ENCODE assay signal across 9 cellular contexts in the genomic region with DNA sequence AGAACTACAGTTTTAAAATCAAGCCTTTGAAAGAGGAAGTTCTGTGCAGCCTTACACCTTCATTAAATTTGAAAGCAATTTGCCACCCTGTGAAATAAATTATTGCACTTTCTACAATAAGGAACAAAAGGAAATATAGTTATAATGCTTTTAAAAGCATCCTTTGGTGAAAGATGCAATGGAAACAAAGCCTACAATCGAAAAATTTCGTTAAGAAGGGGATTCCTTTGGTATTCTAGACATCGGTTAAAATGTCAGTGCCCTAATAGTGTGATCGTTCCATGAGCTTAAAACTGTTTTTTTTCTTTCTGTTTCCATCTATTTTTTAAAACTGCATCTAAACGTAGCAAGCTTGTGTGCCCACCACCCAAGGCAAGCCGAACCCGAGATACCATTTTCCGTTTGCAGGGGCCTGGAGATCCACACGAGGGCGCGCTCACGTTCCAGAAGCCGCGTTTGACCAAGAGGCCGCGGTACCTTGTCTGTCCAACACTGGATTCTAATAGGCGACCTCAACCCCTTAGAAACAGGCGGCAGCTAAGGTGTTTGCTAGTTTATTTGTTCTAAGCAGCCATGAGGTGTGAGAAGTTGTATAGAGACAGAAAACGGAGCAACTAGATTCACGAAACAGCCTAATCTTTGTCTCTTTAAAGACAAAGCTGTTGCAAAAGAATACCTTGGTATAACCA. TPM values are rescaled to one million over a fixed set of nuclear protein-coding genes. Genes with fewer than 3 reads are reported as not detected.
A peak's percentile ranks its signal among the peaks of the same experiment; 100 is the strongest.
DNase-seq lines count a peak whose midpoint lies in the region; ATAC-seq, FAIRE-seq and TF ChIP-seq lines count a peak whose summit lies in the region.
"Had no signal": no experiment of that assay in that cellular context is flagged by ENCODE, and none has a peak within 500 bp of the region (broad histone marks: within the 10 kb centered on the region; RNA-seq: fewer than 3 reads in every experiment).

No MANE protein-coding gene starts in this region.

- peaks cover 3% of the 10 kb centered on the region for H3F3A ChIP-seq in SK-N-SH (replicated peaks; ENCODE audit: insufficient read depth)

- no peaks in the 10 kb centered on the region for H3K9me3 ChIP-seq in SK-N-SH

- ATAC-seq in GM21737 (IDR thresholded peaks at IDR 0.05; ENCODE audit: unreplicated experiment) (no peak), GM21576 (IDR thresholded peaks at IDR 0.05; ENCODE audit: unreplicated experiment) (no peak)

- in situ Hi-C loops in G401 (cut with HindIII; ENCODE audit: low sequenced_read_pairs): no loop called here

- H3K9me2 ChIP-seq in SK-N-SH: no peaks in the 10 kb centered on the region

- peak; percentile 90 for TF ChIP-seq CTCF in SK-N-SH (IDR thresholded peaks at IDR 0.05)

- TF ChIP-seq EP300 in Ishikawa (IDR thresholded peaks at IDR 0.05; ENCODE audit: borderline replicate concordance): no peak
- no peak for TF ChIP-seq EP300 in SK-N-SH (IDR thresholded peaks at IDR 0.05; ENCODE audit: borderline replicate concordance in 1 of 2, low read depth in 1 of 2, low read length in 1 of 2)

- no peaks in the 10 kb centered on the region for H3K36me3 ChIP-seq in SK-N-SH (replicated peaks in 1 of 2; ENCODE audit: control insufficient read depth in 1 of 2, insufficient read depth in 2 of 2, low read length in 1 of 2)

- no peak overlapping the region for H3K9ac ChIP-seq in SK-N-SH

- WGBS in SK-N-SH (ENCODE audit: low lambda C conversion rate): 10% methylated on average over 20 of the region's 20 CpGs

- POLR2A ChIA-PET in SK-N-SH (lab: Yijun Ruan, JAX): interaction anchor here (0.7 to 1.1 kb wide), 2 partner anchors 26 to 526 kb away, joined by 3 to 4 read pairs; no protein-coding TSS in a partner anchor

- TF ChIP-seq RAD21 in Ishikawa (IDR thresholded peaks at IDR 0.05; ENCODE audit: low read depth): peak; percentile 43; the same call in 1 of the 2 replicates
- TF ChIP-seq RAD21 in SK-N-SH (IDR thresholded peaks at IDR 0.05; ENCODE audit: low read length): peak; percentile 65

- H3K27ac ChIP-seq in SK-N-SH (ENCODE audit: low read depth in 2 of 2, low read length in 1 of 2): no peak overlapping the region

- H3K4me2 ChIP-seq in SK-N-SH: peak overlapping the region; percentile 39

- FAIRE-seq in GM12891 (lab: Jason Lieb, UNC): no peak

- peaks cover 70% of the 10 kb centered on the region for H3K27me3 ChIP-seq in SK-N-SH (ENCODE audit: insufficient read depth)

- H3K79me2 ChIP-seq in SK-N-SH (ENCODE audit: insufficient read depth): no peaks in the 10 kb centered on the region

- H3K4me1 ChIP-seq in SK-N-SH (ENCODE audit: control insufficient read depth in 1 of 2, insufficient read depth in 2 of 2, low read depth in 1 of 2, low read length in 1 of 2): peaks cover 0 to 4% of the 10 kb centered on the region in 2 experiments; a peak in 2 of 4 replicates

- H3K4me3 ChIP-seq in SK-N-SH (ENCODE audit: low read depth in 2 of 2, low read length in 1 of 2): peak overlapping the region in 1 of 2 experiments; percentile 19; a peak in 1 of 4 replicates

- CTCF ChIA-PET in SK-N-SH (lab: Yijun Ruan, JAX): interaction anchor here (0.5 to 17.7 kb wide), 45 partner anchors 9 to 1638 kb away, joined by 3 to 264 read pairs (median 4); a partner anchor contains a TSS

- H4K20me1 ChIP-seq in SK-N-SH (ENCODE audit: insufficient read depth): no peaks in the 10 kb centered on the region

- DNase-seq in G401 (ENCODE audit: low spot score) (peak; percentile 40), SK-N-SH (peak; percentile 88), iPS-NIHi11 (ENCODE audit: low spot score) (peak; percentile 70), GM12891 (ENCODE audit: insufficient read length, low spot score) (no peak)
- no peak for DNase-seq in stimulated activated CD4-positive, alpha-beta T cell treated with anti-CD3 and anti-CD28 coated beads, Interleukin-15, amount 100 ng/mL, for 24 hours

- H2AFZ ChIP-seq in SK-N-SH (ENCODE audit: low read depth): no peak overlapping the region

- TF ChIP-seq POLR2A in GM12891 (IDR thresholded peaks at IDR 0.05; ENCODE audit: low read depth, low read length): no peak

TF ChIP-seq in SK-N-SH, 30 proteins besides CTCF, POLR2A, EP300 and RAD21 (continues in another document):
- TF ChIP-seq, protein P1, sequence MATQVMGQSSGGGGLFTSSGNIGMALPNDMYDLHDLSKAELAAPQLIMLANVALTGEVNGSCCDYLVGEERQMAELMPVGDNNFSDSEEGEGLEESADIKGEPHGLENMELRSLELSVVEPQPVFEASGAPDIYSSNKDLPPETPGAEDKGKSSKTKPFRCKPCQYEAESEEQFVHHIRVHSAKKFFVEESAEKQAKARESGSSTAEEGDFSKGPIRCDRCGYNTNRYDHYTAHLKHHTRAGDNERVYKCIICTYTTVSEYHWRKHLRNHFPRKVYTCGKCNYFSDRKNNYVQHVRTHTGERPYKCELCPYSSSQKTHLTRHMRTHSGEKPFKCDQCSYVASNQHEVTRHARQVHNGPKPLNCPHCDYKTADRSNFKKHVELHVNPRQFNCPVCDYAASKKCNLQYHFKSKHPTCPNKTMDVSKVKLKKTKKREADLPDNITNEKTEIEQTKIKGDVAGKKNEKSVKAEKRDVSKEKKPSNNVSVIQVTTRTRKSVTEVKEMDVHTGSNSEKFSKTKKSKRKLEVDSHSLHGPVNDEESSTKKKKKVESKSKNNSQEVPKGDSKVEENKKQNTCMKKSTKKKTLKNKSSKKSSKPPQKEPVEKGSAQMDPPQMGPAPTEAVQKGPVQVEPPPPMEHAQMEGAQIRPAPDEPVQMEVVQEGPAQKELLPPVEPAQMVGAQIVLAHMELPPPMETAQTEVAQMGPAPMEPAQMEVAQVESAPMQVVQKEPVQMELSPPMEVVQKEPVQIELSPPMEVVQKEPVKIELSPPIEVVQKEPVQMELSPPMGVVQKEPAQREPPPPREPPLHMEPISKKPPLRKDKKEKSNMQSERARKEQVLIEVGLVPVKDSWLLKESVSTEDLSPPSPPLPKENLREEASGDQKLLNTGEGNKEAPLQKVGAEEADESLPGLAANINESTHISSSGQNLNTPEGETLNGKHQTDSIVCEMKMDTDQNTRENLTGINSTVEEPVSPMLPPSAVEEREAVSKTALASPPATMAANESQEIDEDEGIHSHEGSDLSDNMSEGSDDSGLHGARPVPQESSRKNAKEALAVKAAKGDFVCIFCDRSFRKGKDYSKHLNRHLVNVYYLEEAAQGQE (IDR thresholded peaks at IDR 0.05; ENCODE audit: low read depth, low read length): no peak
- TF ChIP-seq RCOR1 (IDR thresholded peaks at IDR 0.05; ENCODE audit: low read length) (0 out of 2 replicates have a peak, but pooled peaks have one; percentile 11), FOSL2 (IDR thresholded peaks at IDR 0.05; ENCODE audit: borderline replicate concordance, low read depth) (no peak)

TF ChIP-seq in GM12891, 5 proteins besides CTCF, POLR2A, EP300 and RAD21:
- TF ChIP-seq PAX5 (IDR thresholded peaks at IDR 0.05; ENCODE audit: insufficient read depth, low read length, severe bottlenecking) (no peak), TAF1 (IDR thresholded peaks at IDR 0.05; ENCODE audit: low read depth, low read length) (no peak), POU2F2 (IDR thresholded peaks at IDR 0.05; ENCODE audit: low read depth, low read length) (no peak), SPI1 (IDR thresholded peaks at IDR 0.05; ENCODE audit: low read depth, low read length) (no peak), POLR2AphosphoS5 (IDR thresholded peaks at IDR 0.05; ENCODE audit: low read depth, low read length) (no peak)

RNA-seq across cellular contexts. Expression of a gene that starts 4.0 kb away (rescaled TPM):
- total RNA-seq in G401 (2014; rRNA removed; shearing (Covaris generic)): not detected in 2 replicates
- not detected in 2 replicates for polyA plus RNA-seq in SK-N-SH (2012; rRNA removed)
- not detected in 2 replicates for polyA plus RNA-seq in SK-N-SH (2012; cell fraction: cytosol; rRNA removed)
- not detected in 2 replicates for polyA plus RNA-seq in SK-N-SH (2012; cell fraction: nucleus; rRNA removed)
- polyA plus RNA-seq in GM12891 (2012; ENCODE audit: low read depth, missing spikeins): 0.09 TPM
- total RNA-seq: T-helper 1 cell treated with Interleukin-12 subunit alpha and Interleukin-12 subunit beta and Interleukin-4 antibody, amounts not matched to agents 30 ng/mL and 1 ng/mL, for 36 hours had no signal

RNA-seq across cellular contexts. Expression of a gene that starts 5.5 kb away (rescaled TPM):
- not detected in 2 replicates for total RNA-seq in G401 (2014; rRNA removed; shearing (Covaris generic))
- polyA plus RNA-seq in SK-N-SH (2012; rRNA removed): 0.03 and 0.10 TPM in 2 replicates
- 0.04 TPM in 2 replicates for polyA plus RNA-seq in SK-N-SH (2012; cell fraction: cytosol; rRNA removed)
- 0.06 TPM in 1 of 2 replicates, not detected in the other for polyA plus RNA-seq in SK-N-SH (2012; cell fraction: nucleus; rRNA removed)
- not detected for polyA plus RNA-seq in GM12891 (2012; ENCODE audit: low read depth, missing spikeins)
- total RNA-seq: T-helper 1 cell treated with Interleukin-12 subunit alpha and Interleukin-12 subunit beta and Interleukin-4 antibody, amounts not matched to agents 30 ng/mL and 1 ng/mL, for 36 hours had no signal

RNA-seq across cellular contexts. Expression of a gene that starts 11.4 kb away (rescaled TPM):
- total RNA-seq in G401 (2014; rRNA removed; shearing (Covaris generic)): 6.6 and 10.6 TPM in 2 replicates
- polyA plus RNA-seq in SK-N-SH (2012; rRNA removed): 3.6 and 4.8 TPM in 2 replicates
- polyA plus RNA-seq in SK-N-SH (2012; cell fraction: cytosol; rRNA removed): 4.2 and 5.0 TPM in 2 replicates
- 4.3 and 6.4 TPM in 2 replicates for polyA plus RNA-seq in SK-N-SH (2012; cell fraction: nucleus; rRNA removed)
- not detected for polyA plus RNA-seq in GM12891 (2012; ENCODE audit: low read depth, missing spikeins)
- total RNA-seq: T-helper 1 cell treated with Interleukin-12 subunit alpha and Interleukin-12 subunit beta and Interleukin-4 antibody, amounts not matched to agents 30 ng/mL and 1 ng/mL, for 36 hours had no signal

RNA-seq across cellular contexts. Expression of a gene that starts 11.5 kb away (rescaled TPM):
- not detected in 2 replicates for total RNA-seq in G401 (2014; rRNA removed; shearing (Covaris generic))
- not detected in 2 replicates for polyA plus RNA-seq in SK-N-SH (2012; rRNA removed)
- polyA plus RNA-seq in SK-N-SH (2012; cell fraction: cytosol; rRNA removed): not detected in 2 replicates
- not detected in 2 replicates for polyA plus RNA-seq in SK-N-SH (2012; cell fraction: nucleus; rRNA removed)
- not detected for polyA plus RNA-seq in GM12891 (2012; ENCODE audit: low read depth, missing spikeins)
- total RNA-seq: T-helper 1 cell treated with Interleukin-12 subunit alpha and Interleukin-12 subunit beta and Interleukin-4 antibody, amounts not matched to agents 30 ng/mL and 1 ng/mL, for 36 hours had no signal

RNA-seq across cellular contexts. Expression of a gene that starts 18.4 kb away (rescaled TPM):
- 4.1 and 4.2 TPM in 2 replicates for total RNA-seq in G401 (2014; rRNA removed; shearing (Covaris generic))
- 6.4 and 8.2 TPM in 2 replicates for polyA plus RNA-seq in SK-N-SH (2012; rRNA removed)
- 9.8 and 10.2 TPM in 2 replicates for polyA plus RNA-seq in SK-N-SH (2012; cell fraction: cytosol; rRNA removed)
- 3.2 and 5.0 TPM in 2 replicates for polyA plus RNA-seq in SK-N-SH (2012; cell fraction: nucleus; rRNA removed)
- polyA plus RNA-seq in GM12891 (2012; ENCODE audit: low read depth, missing spikeins): not detected
- total RNA-seq: T-helper 1 cell treated with Interleukin-12 subunit alpha and Interleukin-12 subunit beta and Interleukin-4 antibody, amounts not matched to agents 30 ng/mL and 1 ng/mL, for 36 hours had no signal

Comparison
In these comparisons a context has a peak if more than half of its experiments do, and no peak if none do; other contexts are left out.
1. DNase-seq: peak in G401 (single experiment), SK-N-SH (single experiment) and iPS-NIHi11 (single experiment); none in GM12891 (single experiment) and stimulated activated CD4-positive, alpha-beta T cell treated with anti-CD3 and anti-CD28 coated beads, Interleukin-15, amount 100 ng/mL, for 24 hours (single experiment).